Comparison of ENCODE assay signal across 13 cellular contexts in genomic region chr13:112638919-112639318, GRCh38. TPM values are rescaled to one million over a fixed set of nuclear protein-coding genes. Genes with fewer than 3 reads are reported as not detected.
DNase-seq lines count a peak whose midpoint lies in the region; ATAC-seq, FAIRE-seq and TF ChIP-seq lines count a peak whose summit lies in the region.
"Had no signal": no experiment of that assay in that cellular context is flagged by ENCODE, and none has a peak within 500 bp of the region (broad histone marks: within the 10 kb centered on the region; RNA-seq: fewer than 3 reads in every experiment).

No MANE protein-coding gene starts in this region.

- peaks cover 0 to 10% of the 10 kb centered on the region in 2 experiments; a peak in 1 of 4 replicates for H3K4me1 ChIP-seq in SK-N-SH (ENCODE audit: control insufficient read depth in 1 of 2, insufficient read depth in 2 of 2, low read depth in 1 of 2, low read length in 1 of 2)
- peaks cover 7% of the 10 kb centered on the region for H3K4me1 ChIP-seq in keratinocyte (ENCODE audit: control insufficient read depth, extremely low read depth, insufficient read depth, low read length)
- H3K4me1 ChIP-seq in spleen: peaks cover 0 to 16% (median 8%) of the 10 kb centered on the region in 6 donors

- H3K27ac ChIP-seq in SK-N-SH (ENCODE audit: low read depth in 2 of 2, low read length in 1 of 2) (no peak overlapping the region), keratinocyte (ENCODE audit: control insufficient read depth, insufficient read depth, low read length) (no peak overlapping the region), spleen (no peak overlapping the region)

- no peaks in the 10 kb centered on the region for H4K20me1 ChIP-seq in SK-N-SH (ENCODE audit: insufficient read depth)
- H4K20me1 ChIP-seq in keratinocyte (ENCODE audit: control insufficient read depth, extremely low read depth, insufficient read depth, low read length): no peaks in the 10 kb centered on the region

- no peak for TF ChIP-seq POLR2A in spleen (IDR thresholded peaks at IDR 0.05)

- DNase-seq in H7 (peak; percentile 19), SK-N-SH (peak; percentile 66), keratinocyte (ENCODE audit: low read depth, low spot score) (no peak), spleen (peak; percentile 44), COLO829 (ENCODE audit: low spot score) (no peak), GM19239 (ENCODE audit: insufficient read length, low spot score) (no peak)
- DNase-seq: BE2C; CD8-positive, alpha-beta T cell; NCI-H1930; NCI-H2171 treated with DMSO at 0.1 percent for 48 hours had no signal

- H3K36me3 ChIP-seq in H7 (replicated peaks; ENCODE audit: control insufficient read depth, insufficient read depth, low read length) (no peaks in the 10 kb centered on the region), SK-N-SH (replicated peaks in 1 of 2; ENCODE audit: control insufficient read depth in 1 of 2, insufficient read depth in 2 of 2, low read length in 1 of 2) (no peaks in the 10 kb centered on the region), keratinocyte (ENCODE audit: control insufficient read depth in 2 of 2, extremely low read depth in 1 of 2, insufficient read depth in 2 of 2, low read length in 2 of 2) (no peaks in the 10 kb centered on the region), spleen (no peaks in the 10 kb centered on the region)
- H3K36me3 ChIP-seq: BE2C had no signal

- no peak for TF ChIP-seq RAD21 in SK-N-SH (IDR thresholded peaks at IDR 0.05; ENCODE audit: low read length)

- H3F3A ChIP-seq in SK-N-SH (replicated peaks; ENCODE audit: insufficient read depth): no peaks in the 10 kb centered on the region

- H3K9me3 ChIP-seq in SK-N-SH (no peaks in the 10 kb centered on the region), keratinocyte (ENCODE audit: control insufficient read depth, low read depth, low read length) (no peaks in the 10 kb centered on the region), spleen (no peaks in the 10 kb centered on the region)
- H3K9me3 ChIP-seq: BE2C had no signal

- intact Hi-C loops in spleen (cut with DNase I; ENCODE audit: low total_unique reads): no loop called here

- H2AFZ ChIP-seq in SK-N-SH (ENCODE audit: low read depth) (no peak overlapping the region), keratinocyte (ENCODE audit: control insufficient read depth, low read length) (no peak overlapping the region)
- H2AFZ ChIP-seq: GM23338 had no signal

- no peaks in the 10 kb centered on the region for H3K9me1 ChIP-seq in keratinocyte (ENCODE audit: control insufficient read depth, extremely low read depth, insufficient read depth, low read length)

- H3K27me3 ChIP-seq in H7 (ENCODE audit: control insufficient read depth, insufficient read depth, low read length) (no peaks in the 10 kb centered on the region; the same call in 1 of the 2 replicates), SK-N-SH (ENCODE audit: insufficient read depth) (peaks cover 39% of the 10 kb centered on the region), keratinocyte (ENCODE audit: control insufficient read depth, extremely low read depth, insufficient read depth, low read length) (peaks cover 45% of the 10 kb centered on the region), spleen (replicated peaks in 1 of 7) (peaks cover 0 to 82% (median 17%) of the 10 kb centered on the region in 7 donors)

- TF ChIP-seq CTCF in SK-N-SH (IDR thresholded peaks at IDR 0.05) (no peak), keratinocyte (optimal IDR thresholded peaks at IDR 0.05 in 1 of 3, IDR thresholded peaks at IDR 0.05 in 1 of 3, conservative IDR thresholded peaks at IDR 0.05 in 1 of 3; ENCODE audit: extremely low read depth in 1 of 3, insufficient read depth in 2 of 3, low read length in 3 of 3) (no peak), spleen (IDR thresholded peaks at IDR 0.05 in 8 of 11, conservative IDR thresholded peaks at IDR 0.05 in 3 of 11) (no peak)

- CTCF ChIA-PET in SK-N-SH (lab: Yijun Ruan, JAX): interaction anchor here (1.8 to 4.4 kb wide), 2 partner anchors 32 to 235 kb away, joined by 7 to 29 read pairs; no protein-coding TSS in a partner anchor

- H3K9me2 ChIP-seq in SK-N-SH: no peaks in the 10 kb centered on the region

- H3K4me3 ChIP-seq in H7 (ENCODE audit: insufficient read depth, low read depth, low read length) (no peak overlapping the region), SK-N-SH (ENCODE audit: low read depth in 2 of 2, low read length in 1 of 2) (no peak overlapping the region), keratinocyte (ENCODE audit: control insufficient read depth in 2 of 3, extremely low read depth in 1 of 3, insufficient read depth in 2 of 3, low read depth in 1 of 3, low read length in 3 of 3) (no peak overlapping the region), spleen (no peak overlapping the region)
- H3K4me3 ChIP-seq: GM23338 had no signal

- dilution Hi-C loops in keratinocyte (cut with MboI; ENCODE audit: extremely low pct_ligation_motif_present, low sequenced_read_pairs): no loop called here

- no peak for ATAC-seq in GM19324 (IDR thresholded peaks at IDR 0.05; ENCODE audit: low FRiP score, unreplicated experiment)
- ATAC-seq: CD8-positive, alpha-beta T cell had no signal

- no peak for TF ChIP-seq EP300 in SK-N-SH (IDR thresholded peaks at IDR 0.05; ENCODE audit: borderline replicate concordance in 1 of 2, low read depth in 1 of 2, low read length in 1 of 2)

- POLR2A ChIA-PET in SK-N-SH (lab: Yijun Ruan, JAX): no interaction called here

- H3K79me2 ChIP-seq in SK-N-SH (ENCODE audit: insufficient read depth) (no peaks in the 10 kb centered on the region), keratinocyte (ENCODE audit: control insufficient read depth, insufficient read depth, low read length) (no peaks in the 10 kb centered on the region)

- H3K4me2 ChIP-seq in SK-N-SH (no peak overlapping the region), keratinocyte (ENCODE audit: control insufficient read depth, extremely low read depth, insufficient read depth, low read depth, low read length) (peak overlapping the region; percentile 65)
- H3K4me2 ChIP-seq: GM23338 had no signal

- no peak overlapping the region for H3K9ac ChIP-seq in SK-N-SH
- H3K9ac ChIP-seq in keratinocyte (ENCODE audit: control insufficient read depth, extremely low read depth, insufficient read depth, low read length): no peak overlapping the region

- 34% methylated on average over 3 of the region's 10 CpGs for WGBS in SK-N-SH (ENCODE audit: low lambda C conversion rate)
- 51 to 58% (median 54%) methylated on average over 10 of the region's 10 CpGs for WGBS in spleen, 5 donors

- FAIRE-seq in keratinocyte (lab: Jason Lieb, UNC): no peak
- FAIRE-seq in GM19239 (lab: Jason Lieb, UNC): no peak
- FAIRE-seq: GM12892 had no signal

TF ChIP-seq in SK-N-SH, 30 proteins besides CTCF, POLR2A, EP300 and RAD21 (continues in another document):
- TF ChIP-seq MXI1 (IDR thresholded peaks at IDR 0.05; ENCODE audit: low read depth, low read length): no peak
- no peak for TF ChIP-seq RFX5 (IDR thresholded peaks at IDR 0.05; ENCODE audit: low read length)
- TF ChIP-seq POLR2AphosphoS5 (IDR thresholded peaks at IDR 0.05; ENCODE audit: low read depth, low read length): no peak
- no peak for TF ChIP-seq YY1 (IDR thresholded peaks at IDR 0.05; ENCODE audit: low read depth)
- no peak for TF ChIP-seq PBX3 (IDR thresholded peaks at IDR 0.05)
- TF ChIP-seq TEAD4 (IDR thresholded peaks at IDR 0.05; ENCODE audit: borderline replicate concordance, insufficient read depth): no peak
- no peak for TF ChIP-seq SMC3 (IDR thresholded peaks at IDR 0.05; ENCODE audit: low read depth, low read length)

RNA-seq across cellular contexts. Expression of gene ATP11A, which starts 50.9 kb away (rescaled TPM):
- 9.9 and 14.7 TPM in 2 replicates for total RNA-seq in H7 (2014; rRNA removed; shearing (Covaris generic))
- 2.9 and 4.1 TPM in 2 replicates for polyA plus RNA-seq in SK-N-SH (2012; rRNA removed)
- 3.0 and 3.8 TPM in 2 replicates for polyA plus RNA-seq in SK-N-SH (2012; cell fraction: cytosol; rRNA removed)
- 11.6 and 12.7 TPM in 2 replicates for polyA plus RNA-seq in SK-N-SH (2012; cell fraction: nucleus; rRNA removed)
- polyA plus RNA-seq in keratinocyte: 3.6 to 4.3 TPM (median 4.3 TPM) in 3 replicates
- 12.7 TPM for polyA plus RNA-seq in keratinocyte (2011; ENCODE audit: low read depth)
- polyA plus RNA-seq in keratinocyte (2011; cell fraction: cytosol; rRNA removed): 3.5 and 3.7 TPM in 2 replicates
- 26.6 and 34.8 TPM in 2 replicates for polyA plus RNA-seq in keratinocyte (2011; cell fraction: nucleus; rRNA removed)
- polyA plus RNA-seq in keratinocyte (2012; ENCODE audit: low replicate concordance): 5.9 and 15.0 TPM in 2 replicates
- polyA minus RNA-seq in keratinocyte: 9.9 to 26.6 TPM (median 21.3 TPM) in 3 replicates
- polyA minus RNA-seq in keratinocyte (2011; cell fraction: cytosol; rRNA and poly(A)+ RNA removed): 10.9 TPM
- polyA minus RNA-seq in keratinocyte (2011; cell fraction: nucleus; rRNA and poly(A)+ RNA removed): 32.7 and 44.0 TPM in 2 replicates
- total RNA-seq in spleen: 10 to 100 TPM; 57.3 to 91.3 (median 65.0) TPM
- polyA plus RNA-seq in spleen: 1 to 10 TPM; 2.7 to 5.5 (median 3.0) TPM

RNA-seq across cellular contexts. Expression of gene TUBGCP3, which starts 51.0 kb away (rescaled TPM):
- 19.2 and 25.8 TPM in 2 replicates for total RNA-seq in H7 (2014; rRNA removed; shearing (Covaris generic))
- polyA plus RNA-seq in SK-N-SH (2012; rRNA removed): 16.8 and 16.9 TPM in 2 replicates
- 13.8 and 17.1 TPM in 2 replicates for polyA plus RNA-seq in SK-N-SH (2012; cell fraction: cytosol; rRNA removed)
- polyA plus RNA-seq in SK-N-SH (2012; cell fraction: nucleus; rRNA removed): 29.4 and 32.2 TPM in 2 replicates
- polyA plus RNA-seq in keratinocyte: 9.2 to 16.8 TPM (median 14.0 TPM) in 3 replicates
- polyA plus RNA-seq in keratinocyte (2011; ENCODE audit: low read depth): 7.1 TPM
- 10.5 TPM in 2 replicates for polyA plus RNA-seq in keratinocyte (2011; cell fraction: cytosol; rRNA removed)
- polyA plus RNA-seq in keratinocyte (2011; cell fraction: nucleus; rRNA removed): 21.3 and 32.1 TPM in 2 replicates
- polyA plus RNA-seq in keratinocyte (2012; ENCODE audit: low replicate concordance): 12.5 and 15.7 TPM in 2 replicates
- 16.5 to 29.6 TPM (median 23.1 TPM) in 3 replicates for polyA minus RNA-seq in keratinocyte
- polyA minus RNA-seq in keratinocyte (2011; cell fraction: cytosol; rRNA and poly(A)+ RNA removed): 7.7 TPM
- 18.9 and 28.8 TPM in 2 replicates for polyA minus RNA-seq in keratinocyte (2011; cell fraction: nucleus; rRNA and poly(A)+ RNA removed)
- total RNA-seq in spleen: 10 to 100 TPM; 35.3 to 69.8 (median 55.1) TPM
- polyA plus RNA-seq in spleen: 10 to 100 TPM in 2 of 3 donors, 1 to 10 TPM in 1; 9.1 to 14.9 (median 11.3) TPM

Comparison
In these comparisons a context has a peak if more than half of its experiments do, and no peak if none do; other contexts are left out.
1. DNase-seq: peak in H7 (single experiment), SK-N-SH (single experiment) and spleen (single experiment); none in keratinocyte (single experiment), COLO829 (single experiment) and GM19239 (single experiment).